Comparison of ENCODE assay signal across 3 cellular contexts in the genomic region with DNA sequence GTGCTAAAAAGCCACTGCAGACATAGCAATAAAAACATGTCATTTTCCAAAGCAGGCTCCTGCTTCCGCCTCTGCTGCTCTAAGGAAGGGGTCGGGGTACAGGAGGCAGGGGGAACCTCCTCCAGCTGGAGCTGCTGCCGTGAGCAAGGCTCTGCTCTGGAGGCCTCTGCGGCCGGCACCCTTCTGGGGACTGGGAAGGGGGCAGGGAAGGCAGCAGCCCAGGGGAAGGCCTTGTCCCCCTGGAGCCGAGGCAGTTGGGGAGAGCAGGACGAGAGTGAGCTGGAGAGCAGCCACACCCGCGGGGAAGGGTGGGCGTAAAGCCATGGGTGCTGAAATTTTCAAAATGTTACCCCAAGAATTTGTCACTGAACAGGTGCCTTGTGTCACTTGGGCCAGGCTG. TPM values are rescaled to one million over a fixed set of nuclear protein-coding genes. Genes with fewer than 3 reads are reported as not detected.
"Had no signal": no experiment of that assay in that cellular context is flagged by ENCODE, and none has a peak within 500 bp of the region (broad histone marks: within the 10 kb centered on the region; RNA-seq: fewer than 3 reads in every experiment).

No MANE protein-coding gene starts in this region.

RNA-seq across cellular contexts. Expression of gene PNCK, which starts 22.9 kb away (rescaled TPM):
- total RNA-seq: GM23248, HT1080 had no signal
- polyA plus RNA-seq: GM23248 had no signal

RNA-seq across cellular contexts. Expression of gene DUSP9, which starts 49.5 kb away (rescaled TPM):
- total RNA-seq: GM23248, HFFc6, HT1080 had no signal
- polyA plus RNA-seq: GM23248 had no signal
